Comparison of ENCODE assay signal across 8 cellular contexts in the genomic region with DNA sequence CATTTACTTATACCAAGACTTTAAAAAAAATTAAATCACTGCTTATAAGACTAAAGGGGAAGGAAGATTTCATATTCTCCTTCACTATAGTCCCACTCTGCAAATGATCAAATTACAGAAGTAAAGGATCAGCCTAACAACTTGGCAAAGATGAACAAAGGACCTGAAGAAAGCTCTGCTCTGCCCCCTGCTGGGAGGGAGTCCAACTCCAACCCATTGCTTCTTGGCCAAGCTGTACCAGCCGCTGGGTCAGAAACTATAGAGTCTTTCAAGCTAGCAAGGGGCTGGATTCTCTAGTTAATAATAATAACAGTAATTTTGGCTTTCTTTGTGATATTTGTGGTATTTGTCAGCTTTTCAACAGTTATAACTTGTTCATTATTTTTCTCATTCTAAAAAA.
DNase-seq lines count a peak whose midpoint lies in the region; ATAC-seq, FAIRE-seq and TF ChIP-seq lines count a peak whose summit lies in the region.

No MANE protein-coding gene starts in this region.

- H3K36me3 ChIP-seq in WERI-Rb-1 (no peaks in the 10 kb centered on the region), small intestine (ENCODE audit: control insufficient read depth in 2 of 2, insufficient read depth in 2 of 2, low read length in 2 of 2) (no peaks in the 10 kb centered on the region)

- CTCF ChIA-PET in AG04450 (lab: Charles Lee) (no interaction called here), T-cell (lab: Charles Lee) (no interaction called here)

- TF ChIP-seq CTCF in AG04450 (IDR thresholded peaks at IDR 0.05; ENCODE audit: low read depth, low read length) (peak; percentile 34), WERI-Rb-1 (IDR thresholded peaks at IDR 0.05; ENCODE audit: low read depth, low read length) (peak; percentile 86)

- no peaks in the 10 kb centered on the region for H3K4me1 Mint-ChIP-seq in T-cell

- H3K36me3 Mint-ChIP-seq in T-cell: no peaks in the 10 kb centered on the region

- ATAC-seq in T-cell (replicated peaks in 1 of 4) (no peak), HG03469 (IDR thresholded peaks at IDR 0.05; ENCODE audit: unreplicated experiment) (no peak)

- no peak for TF ChIP-seq POLR2A in GM12891 (IDR thresholded peaks at IDR 0.05; ENCODE audit: low read depth, low read length)

- no peak overlapping the region for H3K27ac Mint-ChIP-seq in T-cell

- H3K27me3 Mint-ChIP-seq in T-cell: no peaks in the 10 kb centered on the region

- H3K9me3 Mint-ChIP-seq in T-cell: no peaks in the 10 kb centered on the region

- DNase-seq in AG04450 (ENCODE audit: low read depth, low spot score) (no peak), GM12891 (ENCODE audit: insufficient read length, low spot score) (peak; percentile 2), HT-29 (ENCODE audit: low spot score) (peak; percentile 61), WERI-Rb-1 (peak; percentile 76), inferior parietal cortex (ENCODE audit: extremely low spot score) (peak; percentile 49), small intestine (no peak), T-cell (no peak)

- H3K27ac ChIP-seq in AG04450 (ENCODE audit: low read depth, low read length) (no peak overlapping the region), WERI-Rb-1 (no peak overlapping the region), small intestine (ENCODE audit: low read depth in 1 of 2, low read length in 1 of 2) (no peak overlapping the region)

- 73 to 87% (median 83%) methylated on average over 1 of the region's 1 CpG for WGBS in small intestine, 3 donors

- no peak overlapping the region for H3K4me3 Mint-ChIP-seq in T-cell

- H3K27me3 ChIP-seq in AG04450 (ENCODE audit: control insufficient read depth, insufficient read depth, low read length) (no peaks in the 10 kb centered on the region), WERI-Rb-1 (ENCODE audit: insufficient read depth, low read depth, severe bottlenecking) (no peaks in the 10 kb centered on the region), small intestine (ENCODE audit: control insufficient read depth in 2 of 2, insufficient read depth in 2 of 2, low read length in 2 of 2) (no peaks in the 10 kb centered on the region)

- no peak overlapping the region for H3K4me3 ChIP-seq in AG04450 (ENCODE audit: low read depth, low read length)
- H3K4me3 ChIP-seq in WERI-Rb-1 (ENCODE audit: low read depth, low read length): no peak overlapping the region
- H3K4me3 ChIP-seq in small intestine (ENCODE audit: low read depth in 1 of 2, low read length in 2 of 2): no peak overlapping the region

- FAIRE-seq in GM12891 (lab: Jason Lieb, UNC): no peak
- no peak for FAIRE-seq in small intestine (lab: Jason Lieb, UNC)

- H3K9me3 ChIP-seq in AG04450 (ENCODE audit: control insufficient read depth, insufficient read depth, low read length) (no peaks in the 10 kb centered on the region), WERI-Rb-1 (ENCODE audit: severe bottlenecking) (no peaks in the 10 kb centered on the region), small intestine (ENCODE audit: control insufficient read depth, low read depth) (no peaks in the 10 kb centered on the region)

- no peaks in the 10 kb centered on the region for H3K4me1 ChIP-seq in small intestine (ENCODE audit: control insufficient read depth in 2 of 2, insufficient read depth in 1 of 2, low read depth in 1 of 2, low read length in 1 of 2)

- POLR2A ChIA-PET in AG04450 (lab: Yijun Ruan, JAX) (no interaction called here), T-cell (lab: Charles Lee) (interaction anchor here in 1 of 2 donors (0.7 kb wide), 1 partner anchor 8 kb away, joined by 6 read pairs; no protein-coding TSS in a partner anchor)

TF ChIP-seq in GM12891, 5 proteins besides CTCF, POLR2A, EP300 and RAD21:
- no peak for TF ChIP-seq POLR2AphosphoS5 (IDR thresholded peaks at IDR 0.05; ENCODE audit: low read depth, low read length)
- no peak for TF ChIP-seq SPI1 (IDR thresholded peaks at IDR 0.05; ENCODE audit: low read depth, low read length)
- TF ChIP-seq PAX5 (IDR thresholded peaks at IDR 0.05; ENCODE audit: insufficient read depth, low read length, severe bottlenecking): no peak
- TF ChIP-seq POU2F2 (IDR thresholded peaks at IDR 0.05; ENCODE audit: low read depth, low read length): no peak
- TF ChIP-seq TAF1 (IDR thresholded peaks at IDR 0.05; ENCODE audit: low read depth, low read length): no peak

Comparison
In these comparisons a context has a peak if more than half of its experiments do, and no peak if none do; other contexts are left out.
1. DNase-seq: peak in GM12891 (single experiment), HT-29 (single experiment), WERI-Rb-1 (single experiment) and inferior parietal cortex (single experiment); none in AG04450 (single experiment), small intestine (single experiment) and T-cell (0 of 34).